Comparison of ENCODE assay signal across 16 cellular contexts in genomic region chr14:103085106-103086091, GRCh38. TPM values are rescaled to one million over a fixed set of nuclear protein-coding genes. Genes with fewer than 3 reads are reported as not detected.
DNase-seq lines count a peak whose midpoint lies in the region; ATAC-seq, FAIRE-seq and TF ChIP-seq lines count a peak whose summit lies in the region.
"Had no signal": no experiment of that assay in that cellular context is flagged by ENCODE, and none has a peak within 500 bp of the region (broad histone marks: within the 10 kb centered on the region; RNA-seq: fewer than 3 reads in every experiment).

No MANE protein-coding gene starts in this region.

- no peak for TF ChIP-seq RAD21 in K562 (CRISPR knock-in tag; conservative IDR thresholded peaks at IDR 0.05 in 1 of 2, IDR thresholded peaks at IDR 0.05 in 1 of 2)

- no peaks in the 10 kb centered on the region for H4K20me1 ChIP-seq in K562 (replicated peaks; ENCODE audit: control insufficient read depth, insufficient read depth, low read length)

- H3K9me3 Mint-ChIP-seq in activated T-helper 2 cell treated with anti-CD3 and anti-CD28 coated beads, Interferon-gamma antibody, Interleukin-2, Interleukin-4, amounts not matched to agents 10 μg/mL and 5 μg/mL and 100 μg/mL, durations not matched to agents 14 hours and 24 hours and 36 hours = no peaks in the 10 kb centered on the region
- H3K9me3 Mint-ChIP-seq: CD4-positive, alpha-beta memory T cell; central memory CD8-positive, alpha-beta T cell; T-helper 1 cell treated with Interleukin-12 subunit alpha and Interleukin-12 subunit beta and Interleukin-4 antibody, amounts not matched to agents 30 μg/mL and 1 μg/mL, for 36 hours had no signal

- H3K36me3 ChIP-seq in K562 (ENCODE audit: control insufficient read depth, insufficient read depth, low read length) (no peaks in the 10 kb centered on the region), gastroesophageal sphincter (no peaks in the 10 kb centered on the region)
- H3K36me3 ChIP-seq: sigmoid colon had no signal

- in situ Hi-C loops in GM13977 (cut with MboI; ENCODE audit: low pct_unique_long_range_greater_than_20kb, low sequenced_read_pairs, unreplicated experiment) (loop anchor here (25.0 kb wide), 1 partner anchor 202 kb away; no protein-coding TSS in a partner anchor), K562 (cut with MboI) (loop anchor here (10.0 kb wide), 1 partner anchor 449 kb away; no protein-coding TSS in a partner anchor)

- no peak overlapping the region for H3K4me2 ChIP-seq in K562 (ENCODE audit: insufficient read depth, low read length)
- H3K4me2 ChIP-seq: KMS-11 had no signal

- no peaks in the 10 kb centered on the region for H3K36me3 Mint-ChIP-seq in activated T-helper 2 cell treated with anti-CD3 and anti-CD28 coated beads, Interferon-gamma antibody, Interleukin-2, Interleukin-4, amounts not matched to agents 10 μg/mL and 5 μg/mL and 100 μg/mL, durations not matched to agents 14 hours and 24 hours and 36 hours (ENCODE audit: low read depth)
- H3K36me3 Mint-ChIP-seq: CD4-positive, alpha-beta memory T cell had no signal

- CTCF ChIA-PET in K562 (lab: Yijun Ruan, JAX; ENCODE audit: low intra/inter-chr PET ratio) = no interaction called here

- ATAC-seq in K562 (peak; percentile 72), sciatic nerve (no peak), HG02970 (IDR thresholded peaks at IDR 0.05; ENCODE audit: low FRiP score, unreplicated experiment) (no peak), gastroesophageal sphincter (no peak)

- no peak for FAIRE-seq in K562 (lab: Jason Lieb, UNC)

- TF ChIP-seq EP300 in K562 (IDR thresholded peaks at IDR 0.05; ENCODE audit: low read length) (no peak), gastroesophageal sphincter (IDR thresholded peaks at IDR 0.05) (no peak)

- peaks cover 5% of the 10 kb centered on the region for H3K27me3 Mint-ChIP-seq in activated T-helper 2 cell treated with anti-CD3 and anti-CD28 coated beads, Interferon-gamma antibody, Interleukin-2, Interleukin-4, amounts not matched to agents 10 μg/mL and 5 μg/mL and 100 μg/mL, durations not matched to agents 14 hours and 24 hours and 36 hours (ENCODE audit: low read depth)

- TF ChIP-seq CTCF in AG09309 (IDR thresholded peaks at IDR 0.05; ENCODE audit: control insufficient read depth, insufficient read depth, low read depth, low read length, missing control alignments) (peak; percentile 22), GM13977 (IDR thresholded peaks at IDR 0.05; ENCODE audit: extremely low read depth, insufficient read depth, missing control alignments) (peak; percentile 9), K562 (IDR thresholded peaks at IDR 0.05 in 2 of 3, conservative IDR thresholded peaks at IDR 0.05 in 1 of 3; ENCODE audit: insufficient read depth in 2 of 3, low read depth in 1 of 3, low read length in 3 of 3) (peak; percentile 41 to 49 (median 44)), gastroesophageal sphincter (IDR thresholded peaks at IDR 0.05) (no peak)

- H3K27ac ChIP-seq in K562 (ENCODE audit: extremely low read depth, low read depth, low read length) (no peak overlapping the region), gastroesophageal sphincter (no peak overlapping the region)
- H3K27ac ChIP-seq: KMS-11, sigmoid colon had no signal

- H3K27me3 ChIP-seq in K562 (ENCODE audit: control insufficient read depth in 2 of 2, insufficient read depth in 2 of 2, low read length in 2 of 2) (peaks cover 0 to 8% of the 10 kb centered on the region in 2 experiments; a peak in 2 of 5 replicates), gastroesophageal sphincter (peaks cover 77% of the 10 kb centered on the region)

- no peaks in the 10 kb centered on the region for H3K79me2 ChIP-seq in K562 (ENCODE audit: control insufficient read depth, insufficient read depth, low read length)

- BruUV-seq in K562 (replicated peaks; lab: Mats Ljungman, UMichigan) = no TSS peak

- 10% methylated on average over 12 of the region's 24 CpGs for WGBS in K562 (ENCODE audit: insufficient coverage, low coverage, missing lambda C conversion rate)
- 56 to 80% methylated on average over 1 to 4 of the region's 24 CpGs for WGBS in gastroesophageal sphincter (ENCODE audit: low coverage in 1 of 2), 2 donors

- H3K4me3 ChIP-seq in AG09309 (ENCODE audit: control insufficient read depth, low read depth, low read length) (no peak overlapping the region), K562 (no peak overlapping the region), gastroesophageal sphincter (no peak overlapping the region)
- H3K4me3 ChIP-seq: sigmoid colon had no signal

- H2AFZ ChIP-seq in K562 (ENCODE audit: low read depth, low read length) = no peak overlapping the region

- H3K27ac Mint-ChIP-seq in activated T-helper 2 cell treated with anti-CD3 and anti-CD28 coated beads, Interferon-gamma antibody, Interleukin-2, Interleukin-4, amounts not matched to agents 10 μg/mL and 5 μg/mL and 100 μg/mL, durations not matched to agents 14 hours and 24 hours and 36 hours = no peak overlapping the region
- H3K27ac Mint-ChIP-seq: CD4-positive, alpha-beta memory T cell; T-helper 1 cell treated with Interleukin-12 subunit alpha and Interleukin-12 subunit beta and Interleukin-4 antibody, amounts not matched to agents 30 μg/mL and 1 μg/mL, for 36 hours had no signal

- H3K9me1 ChIP-seq in K562 (ENCODE audit: control insufficient read depth, insufficient read depth, low read length) = no peaks in the 10 kb centered on the region

- H3K9ac ChIP-seq in K562 (ENCODE audit: insufficient read depth in 1 of 2, low read depth in 2 of 2, low read length in 2 of 2) = no peak overlapping the region
- H3K9ac ChIP-seq: KMS-11 had no signal

- intact Hi-C loops in K562 (cut with micrococcal nuclease) (no loop called here), sciatic nerve (cut with DNase I) (loop anchor here (5.0 kb wide), 1 partner anchor 207 kb away; no protein-coding TSS in a partner anchor)
- intact Hi-C loops in activated T-helper 2 cell treated with anti-CD3 and anti-CD28 coated beads, Interferon-gamma antibody, Interleukin-2, Interleukin-4, amounts not matched to agents 10 μg/mL and 5 μg/mL and 100 μg/mL, durations not matched to agents 14 hours and 24 hours and 36 hours (cut with micrococcal nuclease) = no loop called here

- no peak for DNase-seq in AG09309 (ENCODE audit: low read depth)
- DNase-seq in GM13977 (ENCODE audit: low spot score) = no peak
- DNase-seq in K562 (ENCODE audit: extremely low read depth in 1 of 4, low spot score in 3 of 4) = no peak
- DNase-seq in iPS-NIHi11 (ENCODE audit: low spot score) = peak; percentile 80
- DNase-seq in sciatic nerve (ENCODE audit: low spot score) = no peak
- DNase-seq in activated T-helper 2 cell treated with anti-CD3 and anti-CD28 coated beads, Interferon-gamma antibody, Interleukin-2, Interleukin-4, amounts not matched to agents 10 μg/mL and 5 μg/mL and 100 μg/mL, durations not matched to agents 14 hours and 24 hours and 36 hours (ENCODE audit: low spot score) = no peak
- DNase-seq: activated CD4-positive, alpha-beta T cell treated with anti-CD3 and anti-CD28 coated beads, Interleukin-2, amount 50 U/mL, for 1 hour; activated effector memory CD4-positive, alpha-beta T cell treated with Interleukin-2 at 50 U/mL for 16 hours; CD4-positive, alpha-beta memory T cell; NCI-H2029; sigmoid colon had no signal

- no peaks in the 10 kb centered on the region for H3K4me1 Mint-ChIP-seq in activated T-helper 2 cell treated with anti-CD3 and anti-CD28 coated beads, Interferon-gamma antibody, Interleukin-2, Interleukin-4, amounts not matched to agents 10 μg/mL and 5 μg/mL and 100 μg/mL, durations not matched to agents 14 hours and 24 hours and 36 hours (ENCODE audit: low read depth)
- H3K4me1 Mint-ChIP-seq: central memory CD8-positive, alpha-beta T cell had no signal

- peaks cover 0 to 50% of the 10 kb centered on the region in 2 experiments; a peak in 2 of 5 replicates for H3K4me1 ChIP-seq in K562 (replicated peaks in 1 of 2; ENCODE audit: control insufficient read depth in 2 of 2, insufficient read depth in 2 of 2, low read length in 2 of 2)
- H3K4me1 ChIP-seq in gastroesophageal sphincter = peaks cover 0 to 8% (median 4%) of the 10 kb centered on the region in 3 donors

- TF ChIP-seq POLR2A in K562 (conservative IDR thresholded peaks at IDR 0.05) (no peak), gastroesophageal sphincter (IDR thresholded peaks at IDR 0.05) (no peak)

- no peak overlapping the region for H3K4me3 Mint-ChIP-seq in activated T-helper 2 cell treated with anti-CD3 and anti-CD28 coated beads, Interferon-gamma antibody, Interleukin-2, Interleukin-4, amounts not matched to agents 10 μg/mL and 5 μg/mL and 100 μg/mL, durations not matched to agents 14 hours and 24 hours and 36 hours (ENCODE audit: low read depth)
- H3K4me3 Mint-ChIP-seq: central memory CD8-positive, alpha-beta T cell; T-helper 1 cell treated with Interleukin-12 subunit alpha and Interleukin-12 subunit beta and Interleukin-4 antibody, amounts not matched to agents 30 μg/mL and 1 μg/mL, for 36 hours had no signal

- POLR2A ChIA-PET in K562 (lab: Yijun Ruan, JAX) = no interaction called here

- no peaks in the 10 kb centered on the region for H3K9me3 ChIP-seq in K562 (replicated peaks; ENCODE audit: control insufficient read depth, insufficient read depth, low read depth, low read length)
- H3K9me3 ChIP-seq in gastroesophageal sphincter = no peaks in the 10 kb centered on the region
- H3K9me3 ChIP-seq: sigmoid colon had no signal

RNA-seq across cellular contexts. Expression of gene LBHD2, which starts 1.4 kb away (rescaled TPM):
- not detected in 2 replicates for total RNA-seq in K562 (2011; cell fraction: chromatin; rRNA removed; ENCODE audit: low replicate concordance)
- total RNA-seq in K562 (2011; cell fraction: nucleolus; rRNA removed) = not detected in 2 replicates
- not detected in 2 replicates for total RNA-seq in K562 (2011; cell fraction: nucleoplasm; rRNA removed)
- total RNA-seq in K562 (2014; rRNA removed) = not detected in 2 replicates
- total RNA-seq in K562 (2014; rRNA removed; fragmentation: Illumina TruSeq; extraction: Trizol) = not detected in 2 replicates
- total RNA-seq in K562 (2015; rRNA removed; fragmentation: Illumina TruSeq; extraction: Trizol) = not detected in 2 replicates
- not detected in 2 replicates for total RNA-seq in K562 (2021)
- polyA plus RNA-seq in K562 (2011; rRNA removed) = not detected in 2 replicates
- polyA plus RNA-seq in K562 (2011; cell fraction: cytosol; rRNA removed) = 0.30 TPM in 1 of 2 replicates, not detected in the other
- polyA plus RNA-seq in K562 (2011; cell fraction: nucleus; rRNA removed) = not detected in 2 replicates
- polyA plus RNA-seq in K562 (2012) = not detected in 2 replicates
- polyA plus RNA-seq in K562 (2014; fragmentation: Illumina TruSeq; extraction: Trizol) = not detected in 2 replicates
- polyA plus RNA-seq in K562 (2014; fragmentation: Nextera tagmentation; extraction: Ambion mirVana) = not detected
- polyA plus RNA-seq in K562 (2014; rRNA removed) = not detected in 2 replicates
- not detected in 2 replicates for polyA minus RNA-seq in K562 (2011; rRNA and poly(A)+ RNA removed)
- polyA minus RNA-seq in K562 (2011; cell fraction: cytosol; rRNA and poly(A)+ RNA removed) = not detected in 2 replicates
- not detected in 2 replicates for polyA minus RNA-seq in K562 (2011; cell fraction: nucleus; rRNA and poly(A)+ RNA removed)
- not detected for total RNA-seq in sciatic nerve
- not detected in 2 replicates for total RNA-seq in activated T-helper 2 cell treated with anti-CD3 and anti-CD28 coated beads, Interferon-gamma antibody, Interleukin-2, Interleukin-4, amounts not matched to agents 10 μg/mL and 5 μg/mL and 100 μg/mL, durations not matched to agents 14 hours and 24 hours and 36 hours
- not detected for total RNA-seq in gastroesophageal sphincter
- total RNA-seq: CD4-positive, alpha-beta memory T cell; sigmoid colon had no signal
- polyA plus RNA-seq: CD4-positive, alpha-beta memory T cell had no signal

RNA-seq across cellular contexts. Expression of gene EXOC3L4, which starts 9.1 kb away (rescaled TPM):
- 7.7 and 24.3 TPM in 2 replicates for total RNA-seq in K562 (2011; cell fraction: chromatin; rRNA removed; ENCODE audit: low replicate concordance)
- total RNA-seq in K562 (2011; cell fraction: nucleolus; rRNA removed) = 22.4 and 23.0 TPM in 2 replicates
- 13.8 and 17.9 TPM in 2 replicates for total RNA-seq in K562 (2011; cell fraction: nucleoplasm; rRNA removed)
- total RNA-seq in K562 (2014; rRNA removed) (3.5 and 5.6 TPM in 2 replicates), K562 (2014; rRNA removed; fragmentation: Illumina TruSeq; extraction: Trizol) (0.33 TPM in 1 of 2 replicates, not detected in the other), K562 (2015; rRNA removed; fragmentation: Illumina TruSeq; extraction: Trizol) (0.83 and 1.6 TPM in 2 replicates), K562 (2021) (5.4 and 6.7 TPM in 2 replicates), sciatic nerve (3.3 TPM), gastroesophageal sphincter (1 to 10 TPM in 1 of 4 donors, under 1 TPM in 2, not detected in 1; 0.40 to 3.6 (median 0.45) TPM)
- polyA plus RNA-seq in K562 (2011; rRNA removed) (1.1 and 2.0 TPM in 2 replicates), K562 (2014; fragmentation: Illumina TruSeq; extraction: Trizol) (0.25 and 0.97 TPM in 2 replicates), K562 (2014; fragmentation: Nextera tagmentation; extraction: Ambion mirVana) (under 1 TPM in 1 of 2 experiments, not detected in 1; 0.10 TPM), K562 (2014; rRNA removed) (6.2 and 11.7 TPM in 2 replicates)
- 1.6 and 3.7 TPM in 2 replicates for polyA plus RNA-seq in K562 (2011; cell fraction: cytosol; rRNA removed)
- 8.4 and 18.9 TPM in 2 replicates for polyA plus RNA-seq in K562 (2011; cell fraction: nucleus; rRNA removed)
- polyA plus RNA-seq in K562 (2012) = 1.8 and 2.2 TPM in 2 replicates
- 0.21 TPM in 1 of 2 replicates, not detected in the other for polyA minus RNA-seq in K562 (2011; rRNA and poly(A)+ RNA removed)
- 2.5 and 2.9 TPM in 2 replicates for polyA minus RNA-seq in K562 (2011; cell fraction: cytosol; rRNA and poly(A)+ RNA removed)
- 3.1 and 5.0 TPM in 2 replicates for polyA minus RNA-seq in K562 (2011; cell fraction: nucleus; rRNA and poly(A)+ RNA removed)
- not detected in 2 replicates for total RNA-seq in activated T-helper 2 cell treated with anti-CD3 and anti-CD28 coated beads, Interferon-gamma antibody, Interleukin-2, Interleukin-4, amounts not matched to agents 10 μg/mL and 5 μg/mL and 100 μg/mL, durations not matched to agents 14 hours and 24 hours and 36 hours
- total RNA-seq: CD4-positive, alpha-beta memory T cell had no signal
- polyA plus RNA-seq: CD4-positive, alpha-beta memory T cell had no signal

RNA-seq across cellular contexts. Expression of gene CDC42BPB, which starts 28.1 kb away (rescaled TPM):
- 119 and 196 TPM in 2 replicates for total RNA-seq in K562 (2011; cell fraction: chromatin; rRNA removed; ENCODE audit: low replicate concordance)
- 64.6 and 73.0 TPM in 2 replicates for total RNA-seq in K562 (2011; cell fraction: nucleolus; rRNA removed)
- 59.7 and 71.4 TPM in 2 replicates for total RNA-seq in K562 (2011; cell fraction: nucleoplasm; rRNA removed)
- total RNA-seq in K562 (2014; rRNA removed) (12.6 and 15.1 TPM in 2 replicates), K562 (2014; rRNA removed; fragmentation: Illumina TruSeq; extraction: Trizol) (8.8 and 9.0 TPM in 2 replicates), K562 (2015; rRNA removed; fragmentation: Illumina TruSeq; extraction: Trizol) (8.7 and 9.7 TPM in 2 replicates), K562 (2021) (19.6 and 24.3 TPM in 2 replicates), sciatic nerve (105 TPM), gastroesophageal sphincter (100 to 1,000 TPM in 1 of 4 donors, 10 to 100 TPM in 3; 86.7 to 151 (median 97.3) TPM)
- polyA plus RNA-seq in K562 (2011; rRNA removed) (19.5 and 22.9 TPM in 2 replicates), K562 (2014; fragmentation: Illumina TruSeq; extraction: Trizol) (16.5 and 17.0 TPM in 2 replicates), K562 (2014; fragmentation: Nextera tagmentation; extraction: Ambion mirVana) (under 1 TPM; 0.07 to 0.25 TPM), K562 (2014; rRNA removed) (13.9 and 15.0 TPM in 2 replicates)
- 11.9 and 18.9 TPM in 2 replicates for polyA plus RNA-seq in K562 (2011; cell fraction: cytosol; rRNA removed)
- polyA plus RNA-seq in K562 (2011; cell fraction: nucleus; rRNA removed) = 48.6 and 73.5 TPM in 2 replicates
- 17.6 and 18.7 TPM in 2 replicates for polyA plus RNA-seq in K562 (2012)
- 18.5 and 26.6 TPM in 2 replicates for polyA minus RNA-seq in K562 (2011; rRNA and poly(A)+ RNA removed)
- polyA minus RNA-seq in K562 (2011; cell fraction: cytosol; rRNA and poly(A)+ RNA removed) = 21.0 and 21.4 TPM in 2 replicates
- polyA minus RNA-seq in K562 (2011; cell fraction: nucleus; rRNA and poly(A)+ RNA removed) = 22.5 and 33.5 TPM in 2 replicates
- total RNA-seq in activated T-helper 2 cell treated with anti-CD3 and anti-CD28 coated beads, Interferon-gamma antibody, Interleukin-2, Interleukin-4, amounts not matched to agents 10 μg/mL and 5 μg/mL and 100 μg/mL, durations not matched to agents 14 hours and 24 hours and 36 hours = 2.3 and 3.5 TPM in 2 replicates

RNA-seq across cellular contexts. Expression of gene TNFAIP2, which starts 37.9 kb away (rescaled TPM):
- 31.9 and 75.4 TPM in 2 replicates for total RNA-seq in K562 (2011; cell fraction: chromatin; rRNA removed; ENCODE audit: low replicate concordance)
- 55.1 and 66.9 TPM in 2 replicates for total RNA-seq in K562 (2011; cell fraction: nucleolus; rRNA removed)
- total RNA-seq in K562 (2011; cell fraction: nucleoplasm; rRNA removed) = 38.6 and 39.3 TPM in 2 replicates
- total RNA-seq in K562 (2014; rRNA removed) (39.5 and 46.0 TPM in 2 replicates), K562 (2014; rRNA removed; fragmentation: Illumina TruSeq; extraction: Trizol) (20.8 and 23.7 TPM in 2 replicates), K562 (2015; rRNA removed; fragmentation: Illumina TruSeq; extraction: Trizol) (68.6 and 70.2 TPM in 2 replicates), K562 (2021) (52.7 and 61.2 TPM in 2 replicates), sciatic nerve (142 TPM), gastroesophageal sphincter (10 to 100 TPM; 51.6 to 61.9 (median 59.1) TPM)
- polyA plus RNA-seq in K562 (2011; rRNA removed) (22.6 and 35.4 TPM in 2 replicates), K562 (2014; fragmentation: Illumina TruSeq; extraction: Trizol) (42.7 and 59.7 TPM in 2 replicates), K562 (2014; fragmentation: Nextera tagmentation; extraction: Ambion mirVana) (10 to 100 TPM; 44.6 to 49.7 TPM), K562 (2014; rRNA removed) (47.6 and 63.5 TPM in 2 replicates)
- 30.5 and 40.8 TPM in 2 replicates for polyA plus RNA-seq in K562 (2011; cell fraction: cytosol; rRNA removed)
- 171 and 203 TPM in 2 replicates for polyA plus RNA-seq in K562 (2011; cell fraction: nucleus; rRNA removed)
- polyA plus RNA-seq in K562 (2012) = 33.8 and 69.4 TPM in 2 replicates
- 8.9 and 13.3 TPM in 2 replicates for polyA minus RNA-seq in K562 (2011; rRNA and poly(A)+ RNA removed)
- 25.6 and 31.0 TPM in 2 replicates for polyA minus RNA-seq in K562 (2011; cell fraction: cytosol; rRNA and poly(A)+ RNA removed)
- 17.0 and 18.2 TPM in 2 replicates for polyA minus RNA-seq in K562 (2011; cell fraction: nucleus; rRNA and poly(A)+ RNA removed)
- total RNA-seq in activated T-helper 2 cell treated with anti-CD3 and anti-CD28 coated beads, Interferon-gamma antibody, Interleukin-2, Interleukin-4, amounts not matched to agents 10 μg/mL and 5 μg/mL and 100 μg/mL, durations not matched to agents 14 hours and 24 hours and 36 hours = 0.64 and 1.0 TPM in 2 replicates
- polyA plus RNA-seq: CD4-positive, alpha-beta memory T cell had no signal

Comparison
In these comparisons a context has a peak if more than half of its experiments do, and no peak if none do; other contexts are left out.
1. CTCF ChIP-seq: peak in AG09309 (single experiment), GM13977 (single experiment) and K562 (3 of 3); none in gastroesophageal sphincter (0 of 4).